Comparison of ENCODE assay signal across 8 cellular contexts in the genomic region with DNA sequence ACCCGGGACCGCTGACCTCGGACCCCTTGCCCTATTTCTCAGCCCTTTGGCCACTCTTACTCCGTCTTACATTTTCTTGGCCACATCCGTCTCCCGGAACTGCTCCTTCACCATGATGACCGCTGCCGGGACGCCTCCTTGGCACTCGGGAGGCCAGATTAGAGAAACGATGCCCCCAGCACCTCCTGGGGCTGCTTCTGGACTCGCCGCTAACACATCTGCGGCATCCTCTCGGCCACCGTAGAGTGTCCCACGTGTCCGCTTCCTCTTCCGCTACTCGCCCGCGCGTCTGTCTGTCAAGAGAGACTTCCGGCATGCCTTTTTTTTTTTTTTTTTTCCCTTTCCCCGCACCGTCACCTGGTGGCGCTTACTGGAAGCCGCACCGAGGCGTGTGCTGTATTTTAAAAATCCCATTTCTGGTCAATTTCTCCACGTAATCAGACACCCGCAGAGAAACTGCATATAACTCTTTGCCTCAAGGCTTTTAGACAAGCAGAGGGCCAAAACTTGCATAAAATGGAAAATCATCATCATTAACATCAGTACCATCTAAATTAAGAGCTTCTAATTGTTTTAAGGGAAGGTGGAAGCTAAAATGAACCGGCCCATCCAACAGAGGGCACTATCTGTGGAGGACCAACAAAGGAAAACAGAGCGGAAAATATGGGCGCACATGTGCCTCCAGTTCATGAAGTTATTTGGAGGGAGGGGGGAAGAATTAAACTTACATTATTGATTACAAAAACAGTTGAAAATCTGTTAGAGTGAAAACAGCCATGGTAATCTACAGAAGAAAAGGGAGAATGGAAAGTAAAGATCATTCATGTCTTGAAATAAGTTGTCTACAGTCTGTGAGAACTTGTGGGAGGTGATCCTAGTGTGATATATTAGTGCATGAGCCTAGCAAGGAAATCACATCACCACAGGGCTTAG. TPM values are rescaled to one million over a fixed set of nuclear protein-coding genes. Genes with fewer than 3 reads are reported as not detected.
DNase-seq lines count a peak whose midpoint lies in the region; ATAC-seq and TF ChIP-seq lines count a peak whose summit lies in the region.

A gene (minus strand): TSS at position 222 of the 933 bp plus-strand sequence. CDS start 108 bp downstream, at position 114.

- H3K4me1 Mint-ChIP-seq in activated naive CD8-positive, alpha-beta T cell (ENCODE audit: low read depth), result peaks cover 33% of the 10 kb centered on the region

- TF ChIP-seq POLR2A in ovary (IDR thresholded peaks at IDR 0.05) (no peak), thyroid gland (IDR thresholded peaks at IDR 0.05) (no peak)

- H3K27me3 Mint-ChIP-seq in activated naive CD8-positive, alpha-beta T cell, result no peaks in the 10 kb centered on the region

- H3K9me3 Mint-ChIP-seq in activated naive CD8-positive, alpha-beta T cell (ENCODE audit: low read depth), result no peaks in the 10 kb centered on the region

- intact Hi-C loops in head of caudate nucleus (cut with DNase I) (loop anchor here (10.0 kb wide), 1 partner anchor 185 kb away; no protein-coding TSS in a partner anchor), ovary (cut with DNase I) (loop anchor here in 3 of 4 donors (2.0 to 5.0 kb wide), 3 partner anchors 182 to 187 kb away; no protein-coding TSS in a partner anchor), thyroid gland (cut with DNase I) (no loop called here)

- peak within 1 kb of the TSS; percentile 99 for H3K27ac Mint-ChIP-seq in activated naive CD8-positive, alpha-beta T cell

- H3K4me3 ChIP-seq in ovary (peak within 1 kb of the TSS; percentile 98), thyroid gland (replicated peaks in 1 of 3) (peak within 1 kb of the TSS; percentile 44 to 85 (median 62))

- TF ChIP-seq EP300 in ovary (IDR thresholded peaks at IDR 0.05), result peak; percentile 50

- H3K4me1 ChIP-seq in ovary (ENCODE audit: insufficient read depth) (peaks cover 5% of the 10 kb centered on the region), thyroid gland (peaks cover 17 to 21% of the 10 kb centered on the region in 2 donors)

- WGBS in ovary, 3 donors, result 0 to 1% (median 0%) methylated on average over 35 of the region's 35 CpGs
- 1% methylated on average over 35 of the region's 35 CpGs for WGBS in thyroid gland, 2 donors

- peak; percentile 52 for ATAC-seq in HG02588 (IDR thresholded peaks at IDR 0.05; ENCODE audit: unreplicated experiment)

- DNase-seq in GM10266 (ENCODE audit: extremely low spot score) (peak; percentile 88), NCI-H1092 (lab: John Stamatoyannopoulos, UW) (peak; percentile 93), SKM-1 (lab: John Stamatoyannopoulos, UW; ENCODE audit: unreplicated experiment) (peak; percentile 80), head of caudate nucleus (peak; percentile 74 to 96 (median 91)), ovary (peak; percentile 95 to 98 (median 97)), thyroid gland (peak; percentile 95 to 96)

- H3K9me3 ChIP-seq in ovary (no peaks in the 10 kb centered on the region), thyroid gland (no peaks in the 10 kb centered on the region)

- H3K36me3 ChIP-seq in ovary (no peaks in the 10 kb centered on the region), thyroid gland (peaks cover 13% of the 10 kb centered on the region in 2 donors)

- TF ChIP-seq CTCF in GM10266 (IDR thresholded peaks at IDR 0.05; ENCODE audit: control insufficient read depth, insufficient read depth, low read depth, missing control alignments) (peak; percentile 64), ovary (IDR thresholded peaks at IDR 0.05) (peak; percentile 74 to 87 (median 75)), thyroid gland (IDR thresholded peaks at IDR 0.05) (peak; percentile 65 to 99 (median 80))

- peaks cover 13% of the 10 kb centered on the region for H3K36me3 Mint-ChIP-seq in activated naive CD8-positive, alpha-beta T cell

- no peaks in the 10 kb centered on the region for H3K27me3 ChIP-seq in ovary
- H3K27me3 ChIP-seq in thyroid gland, result no peaks in the 10 kb centered on the region

- H3K27ac ChIP-seq in ovary (peak within 1 kb of the TSS; percentile 18 to 66), thyroid gland (peak within 1 kb of the TSS; percentile 26 to 85 (median 80))

- H3K4me3 Mint-ChIP-seq in activated naive CD8-positive, alpha-beta T cell, result peak within 1 kb of the TSS; percentile 99

RNA-seq across cellular contexts. Expression of the gene that starts here (rescaled TPM):
- total RNA-seq in ovary (10 to 100 TPM in 6 of 7 donors, 1 to 10 TPM in 1; 9.3 to 15.0 (median 13.1) TPM), thyroid gland (10 to 100 TPM; 14.5 to 21.5 (median 16.6) TPM)
- 10 to 100 TPM in 1 of 2 donors, 1 to 10 TPM in 1; 4.8 to 11.3 TPM for polyA plus RNA-seq in ovary

Comparison
In these comparisons a context has a peak if more than half of its experiments do, and no peak if none do; other contexts are left out.
1. Peak in every context shown above with its lines: DNase-seq, ATAC-seq, H3K4me3 ChIP-seq and H3K27ac ChIP-seq.